ENCODE assay signal across 1 cellular context in genomic region chr11:70203749-70204465, GRCh38.
TF ChIP-seq lines count a peak whose summit lies in the region.

No MANE protein-coding gene starts in this region.

TF ChIP-seq in HepG2, 621 proteins besides CTCF, POLR2A, EP300 and RAD21 (continued from another document and continues in another):
- no peak for TF ChIP-seq SMC3 (IDR thresholded peaks at IDR 0.05; ENCODE audit: low read length)
- no peak for TF ChIP-seq ZNF326 (CRISPR knock-in tag; IDR thresholded peaks at IDR 0.05; ENCODE audit: borderline replicate concordance)
- peak; percentile 10; the same call in 1 of the 2 replicates for TF ChIP-seq SALL2 (CRISPR knock-in tag; IDR thresholded peaks at IDR 0.05)
- TF ChIP-seq HNF1A (IDR thresholded peaks at IDR 0.05; ENCODE audit: low read depth): no peak
- no peak for TF ChIP-seq HNF1A (CRISPR knock-in tag; IDR thresholded peaks at IDR 0.05; ENCODE audit: borderline replicate concordance)
- TF ChIP-seq KDM5A (IDR thresholded peaks at IDR 0.05; ENCODE audit: borderline replicate concordance, low read length): peak; percentile 23; the same call in 1 of the 2 replicates
- peak; percentile 44; the same call in 1 of the 2 replicates for TF ChIP-seq HIVEP1 (CRISPR knock-in tag; IDR thresholded peaks at IDR 0.05)
- no peak for TF ChIP-seq TMF1 (CRISPR knock-in tag; IDR thresholded peaks at IDR 0.05; ENCODE audit: low read depth)
- TF ChIP-seq KLF11 (CRISPR knock-in tag; IDR thresholded peaks at IDR 0.05): no peak
- no peak for TF ChIP-seq ZNF275 (CRISPR knock-in tag; IDR thresholded peaks at IDR 0.05; ENCODE audit: borderline replicate concordance)
- 0 out of 2 replicates have a peak, but pooled peaks have one; percentile 58 for TF ChIP-seq FOXO4 (CRISPR knock-in tag; conservative IDR thresholded peaks at IDR 0.05)
- 0 out of 2 replicates have a peak, but pooled peaks have one; percentile 17 for TF ChIP-seq PHF21A (CRISPR knock-in tag; IDR thresholded peaks at IDR 0.05)
- no peak for TF ChIP-seq ZSCAN9 (CRISPR knock-in tag; IDR thresholded peaks at IDR 0.05; ENCODE audit: borderline replicate concordance)
- TF ChIP-seq CREB3 (CRISPR knock-in tag; IDR thresholded peaks at IDR 0.05): 0 out of 2 replicates have a peak, but pooled peaks have one; percentile 13
- no peak for TF ChIP-seq NR3C1 (CRISPR knock-in tag; IDR thresholded peaks at IDR 0.05)
- no peak for TF ChIP-seq ZFP36L1 (CRISPR knock-in tag; IDR thresholded peaks at IDR 0.05)
- TF ChIP-seq FOSL2 (CRISPR knock-in tag; IDR thresholded peaks at IDR 0.05): peak; percentile 88
- no peak for TF ChIP-seq ZNF646 (CRISPR knock-in tag; IDR thresholded peaks at IDR 0.05)
- no peak for TF ChIP-seq MBD4 (IDR thresholded peaks at IDR 0.05; ENCODE audit: borderline replicate concordance, low read length)
- no peak for TF ChIP-seq ELF4 (CRISPR knock-in tag; IDR thresholded peaks at IDR 0.05; ENCODE audit: borderline replicate concordance)
- TF ChIP-seq BRD4 (CRISPR knock-in tag; IDR thresholded peaks at IDR 0.05): no peak
- TF ChIP-seq ZNF891 (CRISPR knock-in tag; IDR thresholded peaks at IDR 0.05): peak; percentile 18; the same call in 1 of the 2 replicates
- TF ChIP-seq MAFG (CRISPR knock-in tag; IDR thresholded peaks at IDR 0.05): peak; percentile 36; the same call in 1 of the 2 replicates
- peak; percentile 6; the same call in 1 of the 2 replicates for TF ChIP-seq FOSL1 (CRISPR knock-in tag; IDR thresholded peaks at IDR 0.05; ENCODE audit: borderline replicate concordance)
- peak; percentile 56; the same call in 1 of the 2 replicates for TF ChIP-seq ZNF546 (CRISPR knock-in tag; conservative IDR thresholded peaks at IDR 0.05)
- no peak for TF ChIP-seq ZNF329 (CRISPR knock-in tag; IDR thresholded peaks at IDR 0.05; ENCODE audit: low read depth)
- TF ChIP-seq ZNF235 (CRISPR knock-in tag; IDR thresholded peaks at IDR 0.05; ENCODE audit: borderline replicate concordance): 0 out of 2 replicates have a peak, but pooled peaks have one; percentile 6
- TF ChIP-seq ZNF678 (CRISPR knock-in tag; IDR thresholded peaks at IDR 0.05): no peak
- TF ChIP-seq ZNF281 (CRISPR knock-in tag; IDR thresholded peaks at IDR 0.05; ENCODE audit: borderline replicate concordance): peak; percentile 90
- TF ChIP-seq ZNF629 (CRISPR knock-in tag; conservative IDR thresholded peaks at IDR 0.05): peak; percentile 63
- no peak for TF ChIP-seq CBX5 (CRISPR knock-in tag; IDR thresholded peaks at IDR 0.05; ENCODE audit: borderline replicate concordance)
- TF ChIP-seq KDM6A (CRISPR knock-in tag; IDR thresholded peaks at IDR 0.05; ENCODE audit: low read depth): no peak
- no peak for TF ChIP-seq ZNF20 (CRISPR knock-in tag; IDR thresholded peaks at IDR 0.05)
- no peak for TF ChIP-seq CREB1 (IDR thresholded peaks at IDR 0.05)
- 0 out of 2 replicates have a peak, but pooled peaks have one; percentile 15 for TF ChIP-seq CREB1 (CRISPR knock-in tag; IDR thresholded peaks at IDR 0.05)
- no peak for TF ChIP-seq ZNF101 (CRISPR knock-in tag; IDR thresholded peaks at IDR 0.05; ENCODE audit: borderline replicate concordance, low read depth)
- 0 out of 2 replicates have a peak, but pooled peaks have one; percentile 62 for TF ChIP-seq ZXDC (CRISPR knock-in tag; IDR thresholded peaks at IDR 0.05)
- no peak for TF ChIP-seq NPAS2 (CRISPR knock-in tag; IDR thresholded peaks at IDR 0.05; ENCODE audit: borderline replicate concordance)
- no peak for TF ChIP-seq CEBPB (IDR thresholded peaks at IDR 0.05; ENCODE audit: borderline replicate concordance, low read depth, low read length)
- no peak for TF ChIP-seq ZFP90 (CRISPR knock-in tag; IDR thresholded peaks at IDR 0.05; ENCODE audit: borderline replicate concordance)
- peak; percentile 32 for TF ChIP-seq XRCC5 (optimal IDR thresholded peaks at IDR 0.05; ENCODE audit: low read length)
- TF ChIP-seq RFX3 (CRISPR knock-in tag; IDR thresholded peaks at IDR 0.05): no peak
- TF ChIP-seq EED (CRISPR knock-in tag; IDR thresholded peaks at IDR 0.05): no peak
- TF ChIP-seq MAX (IDR thresholded peaks at IDR 0.05): no peak
- no peak for TF ChIP-seq ZNF589 (CRISPR knock-in tag; conservative IDR thresholded peaks at IDR 0.05)
